In genomic region chr17:42253173-42253545, GRCh38 we compare ENCODE assay signal across 14 cellular contexts. TPM values are rescaled to one million over a fixed set of nuclear protein-coding genes. Genes with fewer than 3 reads are reported as not detected.
A peak's percentile ranks its signal among the peaks of the same experiment; 100 is the strongest.
DNase-seq lines count a peak whose midpoint lies in the region; ATAC-seq and TF ChIP-seq lines count a peak whose summit lies in the region.
"Had no signal": no experiment of that assay in that cellular context is flagged by ENCODE, and none has a peak within 500 bp of the region (broad histone marks: within the 10 kb centered on the region; RNA-seq: fewer than 3 reads in every experiment).

No MANE protein-coding gene starts in this region.

- H3K4me1 ChIP-seq in Panc1 (ENCODE audit: control insufficient read depth, insufficient read depth, low read length): peaks cover 95% of the 10 kb centered on the region
- H3K4me1 ChIP-seq in effector memory CD4-positive, alpha-beta T cell (ENCODE audit: control insufficient read depth, insufficient read depth, low read length, poor library complexity, severe bottlenecking): peaks cover 24% of the 10 kb centered on the region
- H3K4me1 ChIP-seq in skeletal muscle tissue (ENCODE audit: control insufficient read depth in 3 of 3, insufficient read depth in 3 of 3, low read length in 3 of 3): peaks cover 11 to 36% (median 14%) of the 10 kb centered on the region in 3 donors

- peak overlapping the region; percentile 93 for H3K27ac Mint-ChIP-seq in activated CD4-positive, alpha-beta T cell treated with anti-CD3 and anti-CD28 coated beads for 36 hours

- H3K36me3 ChIP-seq in Panc1 (ENCODE audit: control insufficient read depth, insufficient read depth, low read length) (no peaks in the 10 kb centered on the region), skeletal muscle tissue (ENCODE audit: control insufficient read depth in 3 of 3, insufficient read depth in 3 of 3, low read length in 3 of 3) (no peaks in the 10 kb centered on the region)
- no peaks in the 10 kb centered on the region for H3K36me3 ChIP-seq in effector memory CD4-positive, alpha-beta T cell (ENCODE audit: control insufficient read depth, insufficient read depth, low read length)

- H3K4me1 Mint-ChIP-seq in activated CD4-positive, alpha-beta T cell treated with anti-CD3 and anti-CD28 coated beads for 36 hours: peaks cover 76% of the 10 kb centered on the region

- no peak for ATAC-seq in activated CD4-positive, alpha-beta T cell treated with anti-CD3 and anti-CD28 coated beads for 36 hours
- ATAC-seq in Panc1 (no peak), GM19324 (IDR thresholded peaks at IDR 0.05; ENCODE audit: low FRiP score, unreplicated experiment) (no peak)

- intact Hi-C loops in activated CD4-positive, alpha-beta T cell treated with anti-CD3 and anti-CD28 coated beads for 36 hours (cut with DNase I, micrococcal nuclease): no loop called here
- intact Hi-C loops in Panc1 (cut with micrococcal nuclease; ENCODE audit: unreplicated experiment): no loop called here

- H3K27me3 ChIP-seq in Panc1 (ENCODE audit: control insufficient read depth, insufficient read depth, low read length) (no peaks in the 10 kb centered on the region), skeletal muscle tissue (ENCODE audit: control insufficient read depth in 3 of 3, insufficient read depth in 3 of 3, low read length in 3 of 3) (no peaks in the 10 kb centered on the region)
- H3K27me3 ChIP-seq in effector memory CD4-positive, alpha-beta T cell (replicated peaks; ENCODE audit: control insufficient read depth, insufficient read depth, low read length, poor library complexity, severe bottlenecking): no peaks in the 10 kb centered on the region

- no peaks in the 10 kb centered on the region for H3K9me3 Mint-ChIP-seq in activated CD4-positive, alpha-beta T cell treated with anti-CD3 and anti-CD28 coated beads for 36 hours (ENCODE audit: low read depth)

- H3K4me3 ChIP-seq in Panc1 (ENCODE audit: low read depth in 2 of 2, low read length in 2 of 2): 0 out of 4 replicates have a peak overlapping the region, but pooled peaks of 1 of the 2 experiments have one; percentile 9
- no peak overlapping the region for H3K4me3 ChIP-seq in effector memory CD4-positive, alpha-beta T cell (ENCODE audit: insufficient read depth, low read depth, low read length, poor library complexity, severe bottlenecking)
- no peak overlapping the region for H3K4me3 ChIP-seq in skeletal muscle tissue (ENCODE audit: low read length in 3 of 3)

- H3K9me3 ChIP-seq in Panc1 (ENCODE audit: control insufficient read depth, insufficient read depth, low read depth, low read length): no peaks in the 10 kb centered on the region
- no peaks in the 10 kb centered on the region for H3K9me3 ChIP-seq in effector memory CD4-positive, alpha-beta T cell (ENCODE audit: control insufficient read depth, low read length)
- H3K9me3 ChIP-seq in skeletal muscle tissue (ENCODE audit: control insufficient read depth in 3 of 3, low read length in 3 of 3): no peaks in the 10 kb centered on the region

- peaks cover 18% of the 10 kb centered on the region for H3K36me3 Mint-ChIP-seq in activated CD4-positive, alpha-beta T cell treated with anti-CD3 and anti-CD28 coated beads for 36 hours (ENCODE audit: low read depth)

- no TSS peak for BruUV-seq in Panc1 (replicated peaks; lab: Mats Ljungman, UMichigan)

- H3K27me3 Mint-ChIP-seq in activated CD4-positive, alpha-beta T cell treated with anti-CD3 and anti-CD28 coated beads for 36 hours: no peaks in the 10 kb centered on the region

- CTCF ChIA-PET in activated CD4-positive, alpha-beta T cell treated with anti-CD3 and anti-CD28 coated beads for 36 hours (lab: Charles Lee): interaction anchor here (0.7 to 11.6 kb wide), 4 partner anchors 15 to 31 kb away, joined by 3 to 84 read pairs (median 5); no protein-coding TSS in a partner anchor
- CTCF ChIA-PET in Panc1 (lab: Charles Lee): interaction anchor here (0.6 to 1.1 kb wide), 2 partner anchors 31 to 58 kb away, joined by 3 to 4 read pairs; no protein-coding TSS in a partner anchor

- no peak for DNase-seq in activated CD4-positive, alpha-beta T cell treated with anti-CD3 and anti-CD28 coated beads for 36 hours
- DNase-seq in activated CD4-positive, alpha-beta T cell treated with anti-CD3 and anti-CD28 coated beads, Interleukin-2, amount 50 U/mL, for 48 hours: no peak
- DNase-seq in Panc1 (ENCODE audit: low read depth, low spot score) (no peak), KG1 (lab: John Stamatoyannopoulos, UW) (no peak), islet precursor cell (no peak)
- no peak for DNase-seq in effector memory CD4-positive, alpha-beta T cell
- DNase-seq: ACHN; amygdala; glutamatergic neuron; NCI-H1105 treated with DMSO at 0.1 percent for 48 hours; NK-92 treated with Interleukin-12 subunit alpha and Interleukin-12 subunit beta, amount 100 ng/mL, for 24 hours; trophoblast cell had no signal

- in situ Hi-C loops in Panc1 (cut with HindIII; ENCODE audit: low pct_unique_long_range_greater_than_20kb, low sequenced_read_pairs): no loop called here

- H3K4me3 Mint-ChIP-seq in activated CD4-positive, alpha-beta T cell treated with anti-CD3 and anti-CD28 coated beads for 36 hours: no peak overlapping the region

- peak overlapping the region; percentile 100 for H3K27ac ChIP-seq in Panc1 (ENCODE audit: low read length)
- H3K27ac ChIP-seq in effector memory CD4-positive, alpha-beta T cell (ENCODE audit: insufficient read depth, low read length, poor library complexity, severe bottlenecking): peak overlapping the region; percentile 38
- peak overlapping the region; percentile 66 for H3K27ac ChIP-seq in skeletal muscle tissue (ENCODE audit: low read depth, low read length)

- POLR2A ChIA-PET in activated CD4-positive, alpha-beta T cell treated with anti-CD3 and anti-CD28 coated beads for 36 hours (lab: Charles Lee): interaction anchor here (0.8 to 1.5 kb wide), 7 partner anchors 14 to 136 kb away, joined by 3 to 9 read pairs (median 5); no protein-coding TSS in a partner anchor
- POLR2A ChIA-PET in Panc1 (lab: Charles Lee): interaction anchor here (0.7 kb wide), 1 partner anchor 14 kb away, joined by 4 read pairs; no protein-coding TSS in a partner anchor

- peak overlapping the region in 1 of 3 donors; percentile 19 for H3K9ac ChIP-seq in skeletal muscle tissue (ENCODE audit: low read depth in 1 of 3, low read length in 3 of 3)

- TF ChIP-seq CTCF in Panc1 (IDR thresholded peaks at IDR 0.05): no peak

RNA-seq across cellular contexts. Expression of gene STAT5B, which starts 23.0 kb away (rescaled TPM):
- 100 to 1,000 TPM; 162 to 203 TPM for total RNA-seq in activated CD4-positive, alpha-beta T cell treated with anti-CD3 and anti-CD28 coated beads for 36 hours
- total RNA-seq in Panc1 (2021; ENCODE audit: unreplicated experiment) (102 TPM), skeletal muscle tissue (31.3 TPM)
- polyA plus RNA-seq in Panc1 (2012; ENCODE audit: insufficient read length): 66.5 TPM

RNA-seq across cellular contexts. Expression of gene STAT5A, which starts 35.1 kb away (rescaled TPM):
- total RNA-seq in activated CD4-positive, alpha-beta T cell treated with anti-CD3 and anti-CD28 coated beads for 36 hours: 100 to 1,000 TPM; 178 to 203 TPM
- total RNA-seq in Panc1 (2021; ENCODE audit: unreplicated experiment) (26.7 TPM), skeletal muscle tissue (18.3 TPM)
- polyA plus RNA-seq in Panc1 (2012; ENCODE audit: insufficient read length): 37.3 TPM

RNA-seq across cellular contexts. Expression of gene GHDC, which starts 58.9 kb away (rescaled TPM):
- total RNA-seq in activated CD4-positive, alpha-beta T cell treated with anti-CD3 and anti-CD28 coated beads for 36 hours: 10 to 100 TPM; 11.3 to 15.5 TPM
- total RNA-seq in Panc1 (2021; ENCODE audit: unreplicated experiment) (21.8 TPM), skeletal muscle tissue (7.3 TPM)
- polyA plus RNA-seq in Panc1 (2012; ENCODE audit: insufficient read length): 30.0 TPM

Comparison
In these comparisons a context has a peak if more than half of its experiments do, and no peak if none do; other contexts are left out.
1. H3K27ac ChIP-seq: peak in every context shown above with its lines; median percentile 100 in Panc1; 66 in skeletal muscle tissue; 38 in effector memory CD4-positive, alpha-beta T cell.